1 cellular context compared by ENCODE assay signal in the genomic region with DNA sequence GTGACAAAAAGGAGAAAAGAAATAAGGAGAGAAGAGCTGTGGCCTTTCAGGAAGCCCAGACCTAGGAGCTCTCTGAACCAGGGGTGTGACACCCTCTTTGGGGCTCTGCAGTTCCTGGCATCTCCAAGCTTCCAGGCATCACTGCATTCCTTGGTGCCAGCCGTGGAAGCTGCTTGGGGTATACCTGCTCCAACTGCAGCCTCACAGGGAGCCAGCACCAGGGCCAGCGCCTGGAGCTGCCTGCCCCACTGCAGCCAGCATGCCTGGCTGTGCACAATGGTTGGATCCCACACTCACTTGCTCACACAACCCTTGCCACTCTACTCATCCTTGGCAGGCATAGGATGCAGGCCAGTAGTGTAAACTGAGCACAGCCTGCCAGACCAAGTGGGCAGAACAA.
TF ChIP-seq lines count a peak whose summit lies in the region.

No MANE protein-coding gene starts in this region.

TF ChIP-seq in SK-N-SH, 30 proteins besides CTCF, POLR2A, EP300 and RAD21 (continued from another document):
- TF ChIP-seq, protein P1, sequence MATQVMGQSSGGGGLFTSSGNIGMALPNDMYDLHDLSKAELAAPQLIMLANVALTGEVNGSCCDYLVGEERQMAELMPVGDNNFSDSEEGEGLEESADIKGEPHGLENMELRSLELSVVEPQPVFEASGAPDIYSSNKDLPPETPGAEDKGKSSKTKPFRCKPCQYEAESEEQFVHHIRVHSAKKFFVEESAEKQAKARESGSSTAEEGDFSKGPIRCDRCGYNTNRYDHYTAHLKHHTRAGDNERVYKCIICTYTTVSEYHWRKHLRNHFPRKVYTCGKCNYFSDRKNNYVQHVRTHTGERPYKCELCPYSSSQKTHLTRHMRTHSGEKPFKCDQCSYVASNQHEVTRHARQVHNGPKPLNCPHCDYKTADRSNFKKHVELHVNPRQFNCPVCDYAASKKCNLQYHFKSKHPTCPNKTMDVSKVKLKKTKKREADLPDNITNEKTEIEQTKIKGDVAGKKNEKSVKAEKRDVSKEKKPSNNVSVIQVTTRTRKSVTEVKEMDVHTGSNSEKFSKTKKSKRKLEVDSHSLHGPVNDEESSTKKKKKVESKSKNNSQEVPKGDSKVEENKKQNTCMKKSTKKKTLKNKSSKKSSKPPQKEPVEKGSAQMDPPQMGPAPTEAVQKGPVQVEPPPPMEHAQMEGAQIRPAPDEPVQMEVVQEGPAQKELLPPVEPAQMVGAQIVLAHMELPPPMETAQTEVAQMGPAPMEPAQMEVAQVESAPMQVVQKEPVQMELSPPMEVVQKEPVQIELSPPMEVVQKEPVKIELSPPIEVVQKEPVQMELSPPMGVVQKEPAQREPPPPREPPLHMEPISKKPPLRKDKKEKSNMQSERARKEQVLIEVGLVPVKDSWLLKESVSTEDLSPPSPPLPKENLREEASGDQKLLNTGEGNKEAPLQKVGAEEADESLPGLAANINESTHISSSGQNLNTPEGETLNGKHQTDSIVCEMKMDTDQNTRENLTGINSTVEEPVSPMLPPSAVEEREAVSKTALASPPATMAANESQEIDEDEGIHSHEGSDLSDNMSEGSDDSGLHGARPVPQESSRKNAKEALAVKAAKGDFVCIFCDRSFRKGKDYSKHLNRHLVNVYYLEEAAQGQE (IDR thresholded peaks at IDR 0.05; ENCODE audit: low read depth, low read length), result 0 out of 2 replicates have a peak, but pooled peaks have one; percentile 65
